ENCODE assay signal across 8 cellular contexts in genomic region chr3:154324919-154325318, GRCh38. TPM values are rescaled to one million over a fixed set of nuclear protein-coding genes. Genes with fewer than 3 reads are reported as not detected.
DNase-seq lines count a peak whose midpoint lies in the region; ATAC-seq and TF ChIP-seq lines count a peak whose summit lies in the region.

No MANE protein-coding gene starts in this region.

- H3K9me3 ChIP-seq in WERI-Rb-1 (ENCODE audit: severe bottlenecking), result no peaks in the 10 kb centered on the region

- no peaks in the 10 kb centered on the region for H3K27me3 ChIP-seq in WERI-Rb-1 (ENCODE audit: insufficient read depth, low read depth, severe bottlenecking)

- peaks cover 8% of the 10 kb centered on the region for H3K9me3 Mint-ChIP-seq in activated CD4-positive, alpha-beta T cell treated with anti-CD3 and anti-CD28 coated beads, Interleukin-2, amount 10 ng/mL, durations not matched to agents 24 days and 14 days
- H3K9me3 Mint-ChIP-seq in stimulated activated effector memory CD8-positive, alpha-beta T cell treated with anti-CD3 and anti-CD28 coated beads, Interleukin-12 subunit alpha, Interleukin-12 subunit beta, amount 100 ng/mL, for 72 hours, result no peaks in the 10 kb centered on the region

- H3K4me3 Mint-ChIP-seq in activated CD4-positive, alpha-beta T cell treated with anti-CD3 and anti-CD28 coated beads, Interleukin-2, amount 10 ng/mL, durations not matched to agents 24 days and 14 days, result peak overlapping the region; percentile 92
- H3K4me3 Mint-ChIP-seq in stimulated activated effector memory CD8-positive, alpha-beta T cell treated with anti-CD3 and anti-CD28 coated beads, Interleukin-12 subunit alpha, Interleukin-12 subunit beta, amount 100 ng/mL, for 72 hours, result no peak overlapping the region

- H3K27me3 Mint-ChIP-seq in activated CD4-positive, alpha-beta T cell treated with anti-CD3 and anti-CD28 coated beads, Interleukin-2, amount 10 ng/mL, durations not matched to agents 24 days and 14 days, result peaks cover 6% of the 10 kb centered on the region

- no peak for TF ChIP-seq CTCF in WERI-Rb-1 (IDR thresholded peaks at IDR 0.05; ENCODE audit: low read depth, low read length)

- H3K4me3 ChIP-seq in WERI-Rb-1 (ENCODE audit: low read depth, low read length), result peak overlapping the region; percentile 92
- peak overlapping the region; percentile 81 for H3K4me3 ChIP-seq in iPS-11a (ENCODE audit: low read depth, low read length)

- intact Hi-C loops in activated CD4-positive, alpha-beta T cell treated with anti-CD3 and anti-CD28 coated beads, Interleukin-2, amount 10 ng/mL, durations not matched to agents 24 days and 14 days (cut with micrococcal nuclease), result loop anchor here (1.0 to 5.0 kb wide), 3 partner anchors 703 to 1529 kb away; partner anchors contain the start of gene SLC33A1

- peak overlapping the region; percentile 98 for H3K27ac Mint-ChIP-seq in activated CD4-positive, alpha-beta T cell treated with anti-CD3 and anti-CD28 coated beads, Interleukin-2, amount 10 ng/mL, durations not matched to agents 24 days and 14 days
- peak overlapping the region; percentile 99 for H3K27ac Mint-ChIP-seq in stimulated activated effector memory CD8-positive, alpha-beta T cell treated with anti-CD3 and anti-CD28 coated beads, Interleukin-12 subunit alpha, Interleukin-12 subunit beta, amount 100 ng/mL, for 72 hours

- peaks cover 10% of the 10 kb centered on the region for H3K36me3 ChIP-seq in WERI-Rb-1

- peaks cover 13% of the 10 kb centered on the region for H3K36me3 Mint-ChIP-seq in activated CD4-positive, alpha-beta T cell treated with anti-CD3 and anti-CD28 coated beads, Interleukin-2, amount 10 ng/mL, durations not matched to agents 24 days and 14 days (ENCODE audit: low read depth)
- peaks cover 24% of the 10 kb centered on the region for H3K36me3 Mint-ChIP-seq in stimulated activated effector memory CD8-positive, alpha-beta T cell treated with anti-CD3 and anti-CD28 coated beads, Interleukin-12 subunit alpha, Interleukin-12 subunit beta, amount 100 ng/mL, for 72 hours

- H3K27ac ChIP-seq in WERI-Rb-1, result peak overlapping the region; percentile 90

- ATAC-seq in stimulated activated effector memory CD8-positive, alpha-beta T cell treated with anti-CD3 and anti-CD28 coated beads, Interleukin-12 subunit alpha, Interleukin-12 subunit beta, amount 100 ng/mL, for 72 hours, result no peak

- DNase-seq in activated CD4-positive, alpha-beta T cell treated with anti-CD3 and anti-CD28 coated beads, Interleukin-2, amount 10 ng/mL, durations not matched to agents 24 days and 14 days, result peak; percentile 59
- no peak for DNase-seq in activated CD4-positive, alpha-beta T cell treated with anti-CD3 and anti-CD28 coated beads for 1 hour
- DNase-seq in WERI-Rb-1, result no peak
- no peak for DNase-seq in stimulated activated effector memory CD8-positive, alpha-beta T cell treated with anti-CD3 and anti-CD28 coated beads, Interleukin-12 subunit alpha, Interleukin-12 subunit beta, amount 100 ng/mL, for 72 hours (ENCODE audit: low spot score in 2 of 2)
- no peak for DNase-seq in mucosa of gallbladder (ENCODE audit: low spot score)
- DNase-seq in mesenteric fat pad (ENCODE audit: low spot score), result no peak
- no peak for DNase-seq in NCI-H226

- peaks cover 26% of the 10 kb centered on the region for H3K4me1 Mint-ChIP-seq in activated CD4-positive, alpha-beta T cell treated with anti-CD3 and anti-CD28 coated beads, Interleukin-2, amount 10 ng/mL, durations not matched to agents 24 days and 14 days
- H3K4me1 Mint-ChIP-seq in stimulated activated effector memory CD8-positive, alpha-beta T cell treated with anti-CD3 and anti-CD28 coated beads, Interleukin-12 subunit alpha, Interleukin-12 subunit beta, amount 100 ng/mL, for 72 hours, result peaks cover 8% of the 10 kb centered on the region

RNA-seq across cellular contexts. Expression of gene DHX36, which starts 0.6 kb away (rescaled TPM):
- total RNA-seq in activated CD4-positive, alpha-beta T cell treated with anti-CD3 and anti-CD28 coated beads, Interleukin-2, amount 10 ng/mL, durations not matched to agents 24 days and 14 days, result 92.5 and 93.3 TPM in 2 replicates
- total RNA-seq in mucosa of gallbladder, result 41.7 TPM
- 72.3 TPM for total RNA-seq in mesenteric fat pad
